In the genomic region with DNA sequence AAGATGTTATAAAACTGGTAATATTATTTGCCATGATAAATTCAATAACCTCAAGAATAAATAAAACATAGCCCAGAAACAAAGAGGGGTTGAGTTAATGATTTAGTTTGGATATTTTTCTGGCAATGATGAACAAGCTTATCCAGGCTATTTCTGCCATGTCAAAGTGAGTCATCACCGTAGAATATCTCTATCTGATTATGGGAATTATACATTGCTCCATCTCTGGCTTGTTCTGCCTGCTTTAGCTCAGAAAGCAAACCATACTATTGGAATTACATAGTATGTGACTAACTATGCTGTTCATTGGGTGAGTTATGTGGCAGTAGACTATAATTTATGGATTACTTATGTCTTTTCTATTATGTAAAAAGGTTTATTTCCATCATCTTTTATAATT, we compare ENCODE assay signal across 15 cellular contexts.
DNase-seq lines count a peak whose midpoint lies in the region; ATAC-seq, FAIRE-seq and TF ChIP-seq lines count a peak whose summit lies in the region.
"Had no signal": no experiment of that assay in that cellular context is flagged by ENCODE, and none has a peak within 500 bp of the region (broad histone marks: within the 10 kb centered on the region; RNA-seq: fewer than 3 reads in every experiment).

No MANE protein-coding gene starts in this region.

- FAIRE-seq in pancreas (lab: Jason Lieb, UNC): no peak
- FAIRE-seq: D721Med had no signal

- H3K36me3 ChIP-seq in SK-N-SH (replicated peaks in 1 of 2; ENCODE audit: control insufficient read depth in 1 of 2, insufficient read depth in 2 of 2, low read length in 1 of 2) (peaks cover 0 to 4% of the 10 kb centered on the region in 2 experiments), pancreas (no peaks in the 10 kb centered on the region), tibial nerve (no peaks in the 10 kb centered on the region)
- H3K36me3 ChIP-seq: BE2C had no signal

- peaks cover 5% of the 10 kb centered on the region for H3F3A ChIP-seq in SK-N-SH (replicated peaks; ENCODE audit: insufficient read depth)

- no peaks in the 10 kb centered on the region for H4K20me1 ChIP-seq in SK-N-SH (ENCODE audit: insufficient read depth)

- H3K4me2 ChIP-seq in SK-N-SH: no peak overlapping the region

- H3K9me2 ChIP-seq in SK-N-SH: no peaks in the 10 kb centered on the region

- DNase-seq in HS-5 (ENCODE audit: low read depth) (peak; percentile 18), SK-N-SH (no peak), choroid plexus epithelial cell (ENCODE audit: low read depth) (peak; percentile 2), foreskin keratinocyte (peak; percentile 9 to 45), pancreas (no peak), tibial nerve (ENCODE audit: low spot score in 2 of 2) (no peak)
- DNase-seq: BE2C; CD4-positive, alpha-beta memory T cell; DMS153; DND-41; GF-D8 had no signal

- H3K9me3 ChIP-seq in SK-N-SH: no peaks in the 10 kb centered on the region
- no peaks in the 10 kb centered on the region for H3K9me3 ChIP-seq in pancreas
- no peaks in the 10 kb centered on the region for H3K9me3 ChIP-seq in tibial nerve
- H3K9me3 ChIP-seq: BE2C had no signal

- intact Hi-C loops in pancreas (cut with DNase I): no loop called here

- no peaks in the 10 kb centered on the region for H3K79me2 ChIP-seq in SK-N-SH (ENCODE audit: insufficient read depth)

- H3K27me3 ChIP-seq in SK-N-SH (ENCODE audit: insufficient read depth) (no peaks in the 10 kb centered on the region), foreskin keratinocyte (no peaks in the 10 kb centered on the region), pancreas (no peaks in the 10 kb centered on the region), tibial nerve (no peaks in the 10 kb centered on the region)
- H3K27me3 ChIP-seq: BE2C had no signal

- no peak overlapping the region for H3K9ac ChIP-seq in SK-N-SH

- POLR2A ChIA-PET in SK-N-SH (lab: Yijun Ruan, JAX): no interaction called here

- TF ChIP-seq CTCF in SK-N-SH (IDR thresholded peaks at IDR 0.05) (no peak), choroid plexus epithelial cell (conservative IDR thresholded peaks at IDR 0.05; ENCODE audit: low read depth, low read length) (no peak), foreskin keratinocyte (conservative IDR thresholded peaks at IDR 0.05) (no peak), pancreas (IDR thresholded peaks at IDR 0.05) (no peak), tibial nerve (IDR thresholded peaks at IDR 0.05) (no peak)

- no peak for TF ChIP-seq RAD21 in SK-N-SH (IDR thresholded peaks at IDR 0.05; ENCODE audit: low read length)

- TF ChIP-seq POLR2A in tibial nerve (IDR thresholded peaks at IDR 0.05): no peak

- H3K27ac ChIP-seq in SK-N-SH (ENCODE audit: low read depth in 2 of 2, low read length in 1 of 2) (no peak overlapping the region), foreskin keratinocyte (no peak overlapping the region), pancreas (no peak overlapping the region), tibial nerve (no peak overlapping the region)
- H3K27ac ChIP-seq: C4-2B had no signal

- no peak overlapping the region for H2AFZ ChIP-seq in SK-N-SH (ENCODE audit: low read depth)

- TF ChIP-seq EP300 in SK-N-SH (IDR thresholded peaks at IDR 0.05; ENCODE audit: borderline replicate concordance in 1 of 2, low read depth in 1 of 2, low read length in 1 of 2): no peak
- no peak for TF ChIP-seq EP300 in tibial nerve (IDR thresholded peaks at IDR 0.05)

- H3K4me3 ChIP-seq in SK-N-SH (ENCODE audit: low read depth in 2 of 2, low read length in 1 of 2) (no peak overlapping the region), choroid plexus epithelial cell (ENCODE audit: low read depth, low read length) (no peak overlapping the region), pancreas (no peak overlapping the region), tibial nerve (no peak overlapping the region)

- CTCF ChIA-PET in SK-N-SH (lab: Yijun Ruan, JAX): no interaction called here

- WGBS in SK-N-SH (ENCODE audit: low lambda C conversion rate): 0% methylated on average over 1 of the region's 1 CpG
- 47 to 63% methylated on average over 1 of the region's 1 CpG for WGBS in pancreas, 2 donors
- WGBS in tibial nerve, 2 donors: 84 to 87% methylated on average over 1 of the region's 1 CpG

- ATAC-seq in foreskin keratinocyte (no peak), pancreas (no peak), HG02571 (IDR thresholded peaks at IDR 0.05; ENCODE audit: unreplicated experiment) (no peak)
- ATAC-seq: HCT116 had no signal

- H3K4me1 ChIP-seq in SK-N-SH (ENCODE audit: control insufficient read depth in 1 of 2, insufficient read depth in 2 of 2, low read depth in 1 of 2, low read length in 1 of 2): no peaks in the 10 kb centered on the region
- no peaks in the 10 kb centered on the region for H3K4me1 ChIP-seq in foreskin keratinocyte
- H3K4me1 ChIP-seq in pancreas: no peaks in the 10 kb centered on the region
- H3K4me1 ChIP-seq in tibial nerve: no peaks in the 10 kb centered on the region
- H3K4me1 ChIP-seq: BE2C had no signal

TF ChIP-seq in SK-N-SH, 30 proteins besides CTCF, POLR2A, EP300 and RAD21:
- TF ChIP-seq EZH2phosphoT487 (IDR thresholded peaks at IDR 0.05; ENCODE audit: borderline replicate concordance, low read depth) (no peak), RCOR1 (IDR thresholded peaks at IDR 0.05; ENCODE audit: low read length) (no peak), FOXM1 (IDR thresholded peaks at IDR 0.05; ENCODE audit: low read depth) (no peak), FOSL2 (IDR thresholded peaks at IDR 0.05; ENCODE audit: borderline replicate concordance, low read depth) (no peak), NFIC (IDR thresholded peaks at IDR 0.05; ENCODE audit: borderline replicate concordance) (peak; percentile 22; the same call in 1 of the 2 replicates), POLR2AphosphoS5 (IDR thresholded peaks at IDR 0.05; ENCODE audit: low read depth, low read length) (no peak), TCF12 (IDR thresholded peaks at IDR 0.05) (peak; percentile 61), USF1 (IDR thresholded peaks at IDR 0.05; ENCODE audit: borderline replicate concordance, low read depth) (no peak), SIN3A (IDR thresholded peaks at IDR 0.05; ENCODE audit: borderline replicate concordance, low read depth, low read length) (no peak), TEAD4 (IDR thresholded peaks at IDR 0.05; ENCODE audit: borderline replicate concordance, insufficient read depth) (no peak), JUND (IDR thresholded peaks at IDR 0.05) (peak; percentile 25; the same call in 1 of the 2 replicates), ZBTB33 (IDR thresholded peaks at IDR 0.05; ENCODE audit: borderline replicate concordance, low read depth) (no peak)
- TF ChIP-seq, protein P1, sequence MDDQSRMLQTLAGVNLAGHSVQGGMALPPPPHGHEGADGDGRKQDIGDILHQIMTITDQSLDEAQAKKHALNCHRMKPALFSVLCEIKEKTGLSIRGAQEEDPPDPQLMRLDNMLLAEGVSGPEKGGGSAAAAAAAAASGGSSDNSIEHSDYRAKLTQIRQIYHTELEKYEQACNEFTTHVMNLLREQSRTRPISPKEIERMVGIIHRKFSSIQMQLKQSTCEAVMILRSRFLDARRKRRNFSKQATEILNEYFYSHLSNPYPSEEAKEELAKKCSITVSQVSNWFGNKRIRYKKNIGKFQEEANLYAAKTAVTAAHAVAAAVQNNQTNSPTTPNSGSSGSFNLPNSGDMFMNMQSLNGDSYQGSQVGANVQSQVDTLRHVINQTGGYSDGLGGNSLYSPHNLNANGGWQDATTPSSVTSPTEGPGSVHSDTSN (IDR thresholded peaks at IDR 0.05): peak; percentile 73

Comparison
In these comparisons a context has a peak if more than half of its experiments do, and no peak if none do; other contexts are left out.
1. DNase-seq: peak in HS-5 (single experiment), choroid plexus epithelial cell (single experiment) and foreskin keratinocyte (2 of 2); none in SK-N-SH (single experiment), pancreas (0 of 6) and tibial nerve (0 of 2).